20 cellular contexts compared by ENCODE assay signal in genomic region chr15:65089206-65089824, GRCh38. TPM values are rescaled to one million over a fixed set of nuclear protein-coding genes. Genes with fewer than 3 reads are reported as not detected.
DNase-seq lines count a peak whose midpoint lies in the region; ATAC-seq and FAIRE-seq lines count a peak whose summit lies in the region.
"Had no signal": no experiment of that assay in that cellular context is flagged by ENCODE, and none has a peak within 500 bp of the region (broad histone marks: within the 10 kb centered on the region; RNA-seq: fewer than 3 reads in every experiment).

No MANE protein-coding gene starts in this region.

- no peaks in the 10 kb centered on the region for H3K79me1 ChIP-seq in mesendoderm (ENCODE audit: low read length)

- no peak overlapping the region for H3K4ac ChIP-seq in mesendoderm (ENCODE audit: low read depth, low read length)

- no peak overlapping the region for H2BK120ac ChIP-seq in mesendoderm (ENCODE audit: low read depth, low read length)

- H3K9ac ChIP-seq in mesendoderm (ENCODE audit: low read length) (no peak overlapping the region), subcutaneous abdominal adipose tissue (ENCODE audit: low read length in 5 of 5) (no peak overlapping the region)

- FAIRE-seq in RCC 7860 (lab: Jason Lieb, UNC), result no peak

- peak; percentile 54 for ATAC-seq in Right ventricle myocardium superior (ENCODE audit: poor library complexity)
- ATAC-seq in HG02642 (IDR thresholded peaks at IDR 0.05; ENCODE audit: poor library complexity, unreplicated experiment), result no peak

- DNase-seq in SJSA1 (ENCODE audit: low read depth in 1 of 2, low spot score in 2 of 2) (peak in 1 of 2 experiments; percentile 37), Right ventricle myocardium superior (peak; percentile 78), mesendoderm (peak; percentile 66), RCC 7860 (ENCODE audit: low spot score) (no peak), A172 (ENCODE audit: low spot score) (no peak), H7 (no peak)
- DNase-seq: activated CD4-positive, alpha-beta T cell treated with anti-CD3 and anti-CD28 coated beads for 48 hours; activated T-cell treated with anti-CD3 and anti-CD28 coated beads, Interleukin-2, amount 50 U/mL, for 24 hours; DMS79 treated with DMSO at 0.1 percent for 48 hours; effector CD8-positive, alpha-beta T cell; KBM-7; NCI-H1417 treated with DMSO at 0.1 percent for 48 hours; NCI-H510A treated with DMSO at 0.1 percent for 48 hours; stimulated activated CD4-positive, alpha-beta T cell treated with anti-CD3 and anti-CD28 coated beads, Interleukin-15, amount 100 ng/mL, for 24 hours had no signal

- H4K8ac ChIP-seq in mesendoderm (ENCODE audit: low read depth, low read length), result no peak overlapping the region

- H3K9me3 ChIP-seq in SJSA1 (replicated peaks) (no peaks in the 10 kb centered on the region), subcutaneous abdominal adipose tissue (ENCODE audit: control insufficient read depth in 5 of 5, low read length in 5 of 5) (no peaks in the 10 kb centered on the region)
- H3K9me3 ChIP-seq: neutrophil had no signal

- peaks cover 67% of the 10 kb centered on the region for H3K4me1 ChIP-seq in SJSA1 (replicated peaks)
- peaks cover 10% of the 10 kb centered on the region for H3K4me1 ChIP-seq in mesendoderm (ENCODE audit: control insufficient read depth, low read depth, low read length)
- peaks cover 8 to 57% (median 38%) of the 10 kb centered on the region in 5 donors for H3K4me1 ChIP-seq in subcutaneous abdominal adipose tissue (ENCODE audit: control insufficient read depth in 5 of 5, insufficient read depth in 5 of 5, low read length in 5 of 5)

- H2BK15ac ChIP-seq in mesendoderm (replicated peaks; ENCODE audit: low read depth), result no peak overlapping the region

- intact Hi-C loops in Right ventricle myocardium superior (cut with DNase I), result loop anchor here (10.0 kb wide), 1 partner anchor 55 kb away; no protein-coding TSS in a partner anchor

- peak overlapping the region; percentile 89 for H3K27ac ChIP-seq in SJSA1
- H3K27ac ChIP-seq in mesendoderm (ENCODE audit: low read depth, low read length), result no peak overlapping the region
- peak overlapping the region; percentile 62 for H3K27ac ChIP-seq in subcutaneous abdominal adipose tissue (ENCODE audit: low read depth, low read length)
- H3K27ac ChIP-seq: neutrophil had no signal

- H2AK5ac ChIP-seq in mesendoderm (ENCODE audit: low read length), result no peak overlapping the region

- H3K36me3 ChIP-seq in SJSA1 (no peaks in the 10 kb centered on the region; the same call in 1 of the 2 replicates), mesendoderm (ENCODE audit: control insufficient read depth, insufficient read depth, low read length) (no peaks in the 10 kb centered on the region), subcutaneous abdominal adipose tissue (ENCODE audit: control insufficient read depth in 5 of 5, insufficient read depth in 5 of 5, low read length in 5 of 5) (peaks cover 0 to 6% (median 0%) of the 10 kb centered on the region in 5 donors), H7 (replicated peaks; ENCODE audit: control insufficient read depth, insufficient read depth, low read length) (no peaks in the 10 kb centered on the region)
- H3K36me3 ChIP-seq: neutrophil had no signal

- H3K79me2 ChIP-seq in mesendoderm (ENCODE audit: control insufficient read depth, insufficient read depth, low read length), result no peaks in the 10 kb centered on the region

- no peak overlapping the region for H3K23ac ChIP-seq in mesendoderm (ENCODE audit: low read length)

- WGBS in mesendoderm (ENCODE audit: extremely low coverage, insufficient coverage, low lambda C conversion rate), result no CpG with 5 or more reads among the region's 5 CpGs

- no peak overlapping the region for H3K18ac ChIP-seq in mesendoderm (ENCODE audit: low read length)

- H3K27me3 ChIP-seq in SJSA1 (replicated peaks), result no peaks in the 10 kb centered on the region
- no peaks in the 10 kb centered on the region for H3K27me3 ChIP-seq in mesendoderm (ENCODE audit: insufficient read depth, low read length, poor library complexity)
- H3K27me3 ChIP-seq in subcutaneous abdominal adipose tissue (ENCODE audit: control insufficient read depth in 5 of 5, insufficient read depth in 4 of 5, low read length in 5 of 5), result peaks cover 0 to 7% (median 0%) of the 10 kb centered on the region in 5 donors
- no peaks in the 10 kb centered on the region for H3K27me3 ChIP-seq in H7 (ENCODE audit: control insufficient read depth, insufficient read depth, low read length)

- no peak overlapping the region for H3K4me2 ChIP-seq in mesendoderm (ENCODE audit: low read length)

- H2BK5ac ChIP-seq in mesendoderm (ENCODE audit: low read length), result no peak overlapping the region

- H3K4me3 ChIP-seq in SJSA1 (no peak overlapping the region), mesendoderm (ENCODE audit: low read length) (no peak overlapping the region), subcutaneous abdominal adipose tissue (ENCODE audit: low read depth in 1 of 5, low read length in 5 of 5) (peak overlapping the region in 1 of 5 donors; percentile 6), H7 (ENCODE audit: insufficient read depth, low read depth, low read length) (no peak overlapping the region)

- H4K5ac ChIP-seq in mesendoderm (ENCODE audit: low read length), result no peak overlapping the region

- no peak overlapping the region for H3K56ac ChIP-seq in mesendoderm (ENCODE audit: low read length)

RNA-seq across cellular contexts. Expression of gene KBTBD13, which starts 12.8 kb away (rescaled TPM):
- total RNA-seq in SJSA1 (2014; rRNA removed; shearing (Covaris generic)), result not detected in 2 replicates
- total RNA-seq in Right ventricle myocardium superior, result 9.4 TPM
- polyA plus RNA-seq in mesendoderm (2013, experiment 1 of 2), result 0.01 TPM
- 0.01 TPM for polyA plus RNA-seq in mesendoderm (2013, experiment 2 of 2)
- total RNA-seq in A172 (2014; rRNA removed; shearing (Covaris generic)), result not detected in 2 replicates
- total RNA-seq in H7 (2014; rRNA removed; shearing (Covaris generic)), result 0.17 TPM in 1 of 2 replicates, not detected in the other
- total RNA-seq: kidney epithelial cell; T-helper 2 cell treated with Interferon-gamma antibody and Interleukin-4, amounts not matched to agents 100 ng/mL and 5 ng/mL, for 36 hours had no signal
- polyA plus RNA-seq: BJ had no signal

RNA-seq across cellular contexts. Expression of gene RASL12, which starts 21.5 kb away (rescaled TPM):
- total RNA-seq in SJSA1 (2014; rRNA removed; shearing (Covaris generic)), result 175 and 181 TPM in 2 replicates
- total RNA-seq in Right ventricle myocardium superior, result 19.7 TPM
- 6.4 TPM for polyA plus RNA-seq in mesendoderm (2013, experiment 1 of 2)
- polyA plus RNA-seq in mesendoderm (2013, experiment 2 of 2), result 6.5 TPM
- total RNA-seq in A172 (2014; rRNA removed; shearing (Covaris generic)), result not detected in 2 replicates
- total RNA-seq in H7 (2014; rRNA removed; shearing (Covaris generic)), result 20.9 and 22.1 TPM in 2 replicates
- total RNA-seq: T-helper 2 cell treated with Interferon-gamma antibody and Interleukin-4, amounts not matched to agents 100 ng/mL and 5 ng/mL, for 36 hours had no signal

RNA-seq across cellular contexts. Expression of gene UBAP1L, which starts 25.7 kb away (rescaled TPM):
- total RNA-seq in SJSA1 (2014; rRNA removed; shearing (Covaris generic)), result 0.38 and 0.87 TPM in 2 replicates
- 1.6 TPM for total RNA-seq in Right ventricle myocardium superior
- polyA plus RNA-seq in mesendoderm (2013, experiment 1 of 2), result 0.45 TPM
- 0.41 TPM for polyA plus RNA-seq in mesendoderm (2013, experiment 2 of 2)
- total RNA-seq in A172 (2014; rRNA removed; shearing (Covaris generic)), result 0.05 and 0.65 TPM in 2 replicates
- 0.14 and 1.6 TPM in 2 replicates for total RNA-seq in H7 (2014; rRNA removed; shearing (Covaris generic))

RNA-seq across cellular contexts. Expression of gene SLC51B, which starts 44.1 kb away (rescaled TPM):
- total RNA-seq in SJSA1 (2014; rRNA removed; shearing (Covaris generic)), result 1.1 TPM in 1 of 2 replicates, not detected in the other
- total RNA-seq in Right ventricle myocardium superior, result not detected
- polyA plus RNA-seq in mesendoderm (2013, experiment 1 of 2), result not detected
- not detected for polyA plus RNA-seq in mesendoderm (2013, experiment 2 of 2)
- not detected in 2 replicates for total RNA-seq in A172 (2014; rRNA removed; shearing (Covaris generic))
- not detected in 2 replicates for total RNA-seq in H7 (2014; rRNA removed; shearing (Covaris generic))
- total RNA-seq: kidney epithelial cell; T-helper 2 cell treated with Interferon-gamma antibody and Interleukin-4, amounts not matched to agents 100 ng/mL and 5 ng/mL, for 36 hours had no signal
- polyA plus RNA-seq: BJ had no signal

RNA-seq across cellular contexts. Expression of gene PDCD7, which starts 44.3 kb away (rescaled TPM):
- total RNA-seq in SJSA1 (2014; rRNA removed; shearing (Covaris generic)), result 25.8 and 29.4 TPM in 2 replicates
- 12.2 TPM for total RNA-seq in Right ventricle myocardium superior
- polyA plus RNA-seq in mesendoderm (2013, experiment 1 of 2), result 15.8 TPM
- polyA plus RNA-seq in mesendoderm (2013, experiment 2 of 2), result 16.1 TPM
- total RNA-seq in A172 (2014; rRNA removed; shearing (Covaris generic)), result 18.2 and 18.7 TPM in 2 replicates
- 15.5 and 16.1 TPM in 2 replicates for total RNA-seq in H7 (2014; rRNA removed; shearing (Covaris generic))

Comparison
In these comparisons a context has a peak if more than half of its experiments do, and no peak if none do; other contexts are left out.
1. DNase-seq: peak in Right ventricle myocardium superior (single experiment) and mesendoderm (single experiment); none in RCC 7860 (single experiment), A172 (single experiment) and H7 (single experiment).
2. RNA of gene RASL12, which starts 21.5 kb away (total RNA-seq): 175 to 181 TPM in SJSA1, 20.9 to 22.1 TPM in H7 and 19.7 TPM in Right ventricle myocardium superior (single experiment); not detected in A172; every median in the first group is over 10 times any median in the second.